In the genomic region with DNA sequence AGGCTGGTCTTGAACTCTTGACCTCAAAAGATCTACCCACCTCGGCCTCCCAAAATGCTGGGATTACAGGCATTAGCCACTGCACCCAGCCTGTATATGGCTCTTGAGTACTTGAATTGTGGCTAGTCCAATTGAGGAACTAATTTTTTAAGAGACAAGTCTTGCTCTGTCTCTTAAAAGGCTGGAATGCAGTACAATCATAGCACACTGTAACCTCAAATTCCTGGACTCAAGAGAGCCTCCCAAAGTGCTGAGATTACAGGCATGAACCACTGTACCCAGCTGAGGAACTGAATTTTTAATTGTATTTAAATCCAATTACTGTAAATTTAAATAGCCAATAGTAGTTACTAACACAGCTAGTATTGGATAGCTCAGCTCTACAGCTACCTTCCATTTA, we compare ENCODE assay signal across 24 cellular contexts. TPM values are rescaled to one million over a fixed set of nuclear protein-coding genes. Genes with fewer than 3 reads are reported as not detected.
A peak's percentile ranks its signal among the peaks of the same experiment; 100 is the strongest.
DNase-seq lines count a peak whose midpoint lies in the region; ATAC-seq, FAIRE-seq and TF ChIP-seq lines count a peak whose summit lies in the region.
"Had no signal": no experiment of that assay in that cellular context is flagged by ENCODE, and none has a peak within 500 bp of the region (broad histone marks: within the 10 kb centered on the region; RNA-seq: fewer than 3 reads in every experiment).

No MANE protein-coding gene starts in this region.

- H3K27me3 ChIP-seq in A673 (replicated peaks; ENCODE audit: insufficient read depth, low read depth, low read length, poor library complexity): no peaks in the 10 kb centered on the region
- H3K27me3 ChIP-seq in IMR-90 (ENCODE audit: control insufficient read depth, insufficient read depth, low read length): no peaks in the 10 kb centered on the region

- peaks cover 3% of the 10 kb centered on the region; the same call in 1 of the 2 replicates for H3K9me1 ChIP-seq in IMR-90 (ENCODE audit: insufficient read depth, low read length)

- H3K18ac ChIP-seq in IMR-90 (ENCODE audit: low read depth, low read length): no peak overlapping the region

- peaks cover 14 to 38% of the 10 kb centered on the region in 2 experiments; a peak in 3 of 4 replicates for H3K79me1 ChIP-seq in IMR-90 (ENCODE audit: low read depth in 1 of 2, low read length in 2 of 2)

- no peak overlapping the region for H4K5ac ChIP-seq in IMR-90 (ENCODE audit: low read depth, low read length)

- no peak overlapping the region for H2BK20ac ChIP-seq in IMR-90 (ENCODE audit: low read depth, low read length)

- no peak overlapping the region for H3K4ac ChIP-seq in IMR-90 (ENCODE audit: low read depth, low read length)

- POLR2A ChIA-PET in A673 (lab: Charles Lee; ENCODE audit: low non-redundant PET) (no interaction called here), IMR-90 (lab: Charles Lee; ENCODE audit: unreplicated experiment) (no interaction called here)

- DNase-seq in A673 (ENCODE audit: low spot score) (peak; percentile 7), IMR-90 (peak; percentile 40), astrocyte of the hippocampus (ENCODE audit: low read depth, low spot score) (peak; percentile 62), foreskin melanocyte (peak; percentile 46), kidney (no peak)
- DNase-seq in activated T-cell treated with anti-CD3 and anti-CD28 coated beads, Interleukin-2, amount 50 U/mL, for 72 hours: no peak
- DNase-seq in activated T-cell treated with anti-CD3 and anti-CD28 coated beads, Interleukin-2, amount 50 U/mL, for 1 hour: no peak
- DNase-seq: AML-193, DMS79 treated with DMSO at 0.1 percent for 48 hours, GOT3, HCEC 1CT, NCI-H1105, NCI-H1694 treated with DMSO at 0.1 percent for 48 hours, NCI-H2081 treated with DMSO at 0.1 percent for 48 hours, NCI-H2171 treated with DMSO at 0.1 percent for 48 hours, NCI-H524 treated with DMSO at 0.1 percent for 48 hours, NCI-H82 had no signal

- H2BK5ac ChIP-seq in IMR-90 (ENCODE audit: low read depth, low read length, poor library complexity, severe bottlenecking): no peak overlapping the region

- H3K9ac ChIP-seq in IMR-90 (ENCODE audit: low read depth, low read length): no peak overlapping the region
- H3K9ac ChIP-seq in kidney (ENCODE audit: low read length in 2 of 2): no peak overlapping the region
- H3K9ac ChIP-seq: KMS-11 had no signal

- no peaks in the 10 kb centered on the region for H3K4me1 Mint-ChIP-seq in activated T-cell treated with anti-CD3 and anti-CD28 coated beads, Interleukin-2, amount 50 U/mL, for 72 hours (ENCODE audit: low read depth)
- H3K4me1 Mint-ChIP-seq: CD14-positive monocyte had no signal

- no peak for TF ChIP-seq POLR2A in IMR-90 (IDR thresholded peaks at IDR 0.05; ENCODE audit: low read depth, low read length)

- in situ Hi-C loops in IMR-90 (cut with MboI; ENCODE audit: low sequenced_read_pairs): no loop called here

- H3K9me3 ChIP-seq in A673 (ENCODE audit: low read depth, low read length, poor library complexity, severe bottlenecking) (no peaks in the 10 kb centered on the region), IMR-90 (ENCODE audit: control insufficient read depth, insufficient read depth, low read length) (no peaks in the 10 kb centered on the region), kidney (ENCODE audit: control insufficient read depth in 1 of 2, low read length in 2 of 2) (no peaks in the 10 kb centered on the region)

- no CpG with 5 or more reads among the region's 1 CpG for WGBS in IMR-90 (ENCODE audit: extremely low coverage in 2 of 2, insufficient read length in 1 of 2), 2 experiments

- TF ChIP-seq CTCF in A673 (conservative IDR thresholded peaks at IDR 0.05; ENCODE audit: low read depth, low read length): no peak
- TF ChIP-seq CTCF in IMR-90 (conservative IDR thresholded peaks at IDR 0.05; ENCODE audit: low read depth, low read length): no peak
- no peak for TF ChIP-seq CTCF in kidney (IDR thresholded peaks at IDR 0.05; ENCODE audit: borderline replicate concordance, extremely low read depth, insufficient read depth)

- no peak for FAIRE-seq in kidney (lab: Jason Lieb, UNC)
- FAIRE-seq: GM12892 had no signal

- no peak overlapping the region for H3K4me2 ChIP-seq in IMR-90 (ENCODE audit: low read depth, low read length)
- H3K4me2 ChIP-seq: KMS-11 had no signal

- H3K4me1 ChIP-seq in A673 (ENCODE audit: insufficient read depth, low read length, poor library complexity, severe bottlenecking): no peaks in the 10 kb centered on the region
- no peaks in the 10 kb centered on the region for H3K4me1 ChIP-seq in IMR-90 (ENCODE audit: control insufficient read depth, insufficient read depth, low read length)
- peaks cover 0 to 3% of the 10 kb centered on the region in 2 donors for H3K4me1 ChIP-seq in kidney (ENCODE audit: control insufficient read depth in 1 of 2, insufficient read depth in 1 of 2, low read depth in 1 of 2, low read length in 2 of 2)

- CTCF ChIA-PET in A673 (lab: Charles Lee) (no interaction called here), IMR-90 (lab: Yijun Ruan, JAX) (no interaction called here)

- TF ChIP-seq RAD21 in IMR-90 (IDR thresholded peaks at IDR 0.05; ENCODE audit: low read length): no peak

- no peak overlapping the region for H3K27ac Mint-ChIP-seq in activated T-cell treated with anti-CD3 and anti-CD28 coated beads, Interleukin-2, amount 50 U/mL, for 72 hours

- H3K36me3 ChIP-seq in A673 (ENCODE audit: insufficient read depth, low read length, poor library complexity, severe bottlenecking) (peaks cover 39% of the 10 kb centered on the region), IMR-90 (ENCODE audit: control insufficient read depth, insufficient read depth, low read length) (peaks cover 29% of the 10 kb centered on the region), kidney (ENCODE audit: control insufficient read depth in 1 of 2, insufficient read depth in 2 of 2, low read length in 2 of 2) (peaks cover 7 to 21% of the 10 kb centered on the region in 2 donors)

- peaks cover 7 to 27% of the 10 kb centered on the region in 2 donors for H3K36me3 Mint-ChIP-seq in activated T-cell treated with anti-CD3 and anti-CD28 coated beads, Interleukin-2, amount 50 U/mL, for 72 hours (ENCODE audit: insufficient read depth in 2 of 2)

- H2AK9ac ChIP-seq in IMR-90 (replicated peaks; ENCODE audit: low read depth, low read length, poor library complexity): no peak overlapping the region

- H3K9me3 Mint-ChIP-seq in activated T-cell treated with anti-CD3 and anti-CD28 coated beads, Interleukin-2, amount 50 U/mL, for 72 hours: peaks cover 0 to 1% of the 10 kb centered on the region in 2 donors
- H3K9me3 Mint-ChIP-seq: CD14-positive monocyte had no signal

- no peak overlapping the region for H4K91ac ChIP-seq in IMR-90 (ENCODE audit: insufficient read depth, low read depth, low read length)

- dilution Hi-C loops in IMR-90 (cut with HindIII; ENCODE audit: low sequenced_read_pairs, unreplicated experiment): no loop called here

- H2BK15ac ChIP-seq in IMR-90 (ENCODE audit: low read depth, low read length): no peak overlapping the region

- H4K8ac ChIP-seq in IMR-90 (ENCODE audit: low read depth in 2 of 2, low read length in 2 of 2): no peak overlapping the region

- ATAC-seq in IMR-90 (ENCODE audit: low read depth) (peak; percentile 79), HG02588 (IDR thresholded peaks at IDR 0.05; ENCODE audit: unreplicated experiment) (no peak)
- no peak for ATAC-seq in activated T-cell treated with anti-CD3 and anti-CD28 coated beads, Interleukin-2, amount 50 U/mL, for 72 hours (replicated peaks in 1 of 2)
- ATAC-seq: Panc1, SK-N-SH treated with all-trans-retinoic acid at 6 μM for 48 hours had no signal

- H3K56ac ChIP-seq in IMR-90 (ENCODE audit: extremely low read depth, insufficient read depth, low read length): no peak overlapping the region

- no peak overlapping the region for H3K27ac ChIP-seq in A673 (ENCODE audit: low read depth, low read length, poor library complexity, severe bottlenecking)
- H3K27ac ChIP-seq in IMR-90 (ENCODE audit: insufficient read depth, low read length): no peak overlapping the region
- H3K27ac ChIP-seq in kidney (ENCODE audit: low read depth in 2 of 2, low read length in 2 of 2): no peak overlapping the region
- H3K27ac ChIP-seq: 22Rv1, KMS-11 had no signal

- no peaks in the 10 kb centered on the region for H3K27me3 Mint-ChIP-seq in activated T-cell treated with anti-CD3 and anti-CD28 coated beads, Interleukin-2, amount 50 U/mL, for 72 hours (ENCODE audit: low read depth)

- peaks cover 11% of the 10 kb centered on the region for H4K20me1 ChIP-seq in IMR-90 (ENCODE audit: insufficient read depth, low read length)

- H3K14ac ChIP-seq in IMR-90 (replicated peaks; ENCODE audit: low read depth, low read length): no peak overlapping the region

- no peak overlapping the region for H2AK5ac ChIP-seq in IMR-90 (ENCODE audit: low read depth, low read length)

- H2AFZ ChIP-seq in IMR-90 (replicated peaks; ENCODE audit: low read length, poor library complexity): no peak overlapping the region

- no TSS peak for BruUV-seq in A673 (replicated peaks; lab: Mats Ljungman, UMichigan)
- no TSS peak for BruUV-seq in IMR-90 (replicated peaks; lab: Mats Ljungman, UMichigan)

- no peak overlapping the region for H3K4me3 Mint-ChIP-seq in activated T-cell treated with anti-CD3 and anti-CD28 coated beads, Interleukin-2, amount 50 U/mL, for 72 hours
- H3K4me3 Mint-ChIP-seq: CD14-positive monocyte had no signal

- no peak overlapping the region for H3K4me3 ChIP-seq in A673 (ENCODE audit: low read depth, low read length, poor library complexity, severe bottlenecking)
- no peak overlapping the region for H3K4me3 ChIP-seq in IMR-90 (ENCODE audit: insufficient read depth, low read depth, low read length)
- H3K4me3 ChIP-seq in kidney (ENCODE audit: low read length in 2 of 2): no peak overlapping the region

- H2BK120ac ChIP-seq in IMR-90 (ENCODE audit: low read depth, low read length): no peak overlapping the region

- H3K23ac ChIP-seq in IMR-90 (ENCODE audit: low read depth, low read length): no peak overlapping the region

- intact Hi-C loops in A673 (cut with micrococcal nuclease; ENCODE audit: unreplicated experiment): no loop called here
- intact Hi-C loops in IMR-90 (cut with micrococcal nuclease): no loop called here
- intact Hi-C loops in kidney (cut with DNase I): no loop called here

TF ChIP-seq in IMR-90, 13 proteins besides CTCF, POLR2A, EP300 and RAD21:
- TF ChIP-seq CEBPB (IDR thresholded peaks at IDR 0.05; ENCODE audit: low read depth, low read length): no peak
TF ChIP-seq in IMR-90: peak in this region for 0.

RNA-seq across cellular contexts. Expression of gene MED13, which starts 50.6 kb away (rescaled TPM):
- total RNA-seq in A673 (2021) (64.0 and 65.0 TPM in 2 replicates), IMR-90 (2012; rRNA removed) (51.1 and 67.2 TPM in 2 replicates), kidney (73.6 TPM)
- polyA plus RNA-seq in IMR-90 (2012; rRNA removed) (7.1 and 9.7 TPM in 2 replicates), kidney (ENCODE audit: insufficient read depth, low read depth, low replicate concordance) (6.4 TPM)
- polyA plus RNA-seq in IMR-90 (2012; cell fraction: cytosol; rRNA removed): 1.5 and 3.2 TPM in 2 replicates
- 2.9 and 17.1 TPM in 2 replicates for polyA plus RNA-seq in IMR-90 (2012; cell fraction: nucleus; rRNA removed; ENCODE audit: low replicate concordance)
- 10 to 100 TPM; 59.9 to 61.6 TPM for total RNA-seq in activated T-cell treated with anti-CD3 and anti-CD28 coated beads, Interleukin-2, amount 50 U/mL, for 72 hours

Comparison
In these comparisons a context has a peak if more than half of its experiments do, and no peak if none do; other contexts are left out.
1. DNase-seq: peak in A673 (single experiment), IMR-90 (single experiment), astrocyte of the hippocampus (single experiment) and foreskin melanocyte (single experiment); none in activated T-cell treated with anti-CD3 and anti-CD28 coated beads, Interleukin-2, amount 50 U/mL, for 72 hours (0 of 2), kidney (single experiment) and activated T-cell treated with anti-CD3 and anti-CD28 coated beads, Interleukin-2, amount 50 U/mL, for 1 hour (single experiment).